In the genomic region with DNA sequence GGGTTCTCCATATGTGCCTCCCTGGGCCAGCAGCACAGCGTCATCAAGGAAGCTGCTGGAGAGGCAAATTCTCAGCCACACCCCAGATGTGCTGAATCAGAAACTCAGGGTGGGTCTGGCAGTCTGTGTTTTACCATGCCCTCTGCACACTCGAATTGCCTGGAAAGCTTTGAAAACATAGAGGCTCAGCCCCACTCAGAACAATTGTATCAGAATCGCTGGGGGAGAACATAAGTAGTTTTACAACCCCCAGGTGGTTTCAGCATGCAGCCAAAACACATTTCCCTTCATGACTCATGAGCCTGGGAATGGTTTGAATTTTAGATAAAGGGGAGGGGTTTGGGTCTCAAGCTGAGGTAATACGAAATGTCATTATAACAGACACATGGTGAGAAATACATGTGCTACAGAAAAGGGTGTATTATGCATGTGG, we compare ENCODE assay signal across 13 cellular contexts. TPM values are rescaled to one million over a fixed set of nuclear protein-coding genes. Genes with fewer than 3 reads are reported as not detected.
DNase-seq lines count a peak whose midpoint lies in the region; ATAC-seq lines count a peak whose summit lies in the region.
"Had no signal": no experiment of that assay in that cellular context is flagged by ENCODE, and none has a peak within 500 bp of the region (broad histone marks: within the 10 kb centered on the region; RNA-seq: fewer than 3 reads in every experiment).

No MANE protein-coding gene starts in this region.

- no peak overlapping the region for H3K4me2 ChIP-seq in mesendoderm (ENCODE audit: low read length)

- H3K9me3 ChIP-seq in CD8-positive, alpha-beta memory T cell (ENCODE audit: low read length), result no peaks in the 10 kb centered on the region

- POLR2A ChIA-PET in CD8-positive, alpha-beta memory T cell (lab: Charles Lee), result no interaction called here

- no peaks in the 10 kb centered on the region for H3K36me3 Mint-ChIP-seq in CD8-positive, alpha-beta memory T cell

- no peak for ATAC-seq in HG03521 (IDR thresholded peaks at IDR 0.05; ENCODE audit: unreplicated experiment)

- no peaks in the 10 kb centered on the region for H3K79me2 ChIP-seq in mesendoderm (ENCODE audit: control insufficient read depth, insufficient read depth, low read length)

- no peaks in the 10 kb centered on the region for H3K79me1 ChIP-seq in mesendoderm (ENCODE audit: low read length)

- CTCF ChIA-PET in CD8-positive, alpha-beta memory T cell (lab: Charles Lee), result no interaction called here

- peaks cover 5% of the 10 kb centered on the region for H3K4me1 ChIP-seq in mesendoderm (ENCODE audit: control insufficient read depth, low read depth, low read length)
- no peaks in the 10 kb centered on the region for H3K4me1 ChIP-seq in CD8-positive, alpha-beta memory T cell (ENCODE audit: insufficient read depth, low read length)

- H3K27me3 ChIP-seq in mesendoderm (ENCODE audit: insufficient read depth, low read length, poor library complexity), result no peaks in the 10 kb centered on the region
- peaks cover 4% of the 10 kb centered on the region for H3K27me3 ChIP-seq in CD8-positive, alpha-beta memory T cell (ENCODE audit: insufficient read depth, low read length, poor library complexity, severe bottlenecking)

- H3K9ac ChIP-seq in mesendoderm (ENCODE audit: low read length), result no peak overlapping the region

- no peaks in the 10 kb centered on the region for H3K9me3 Mint-ChIP-seq in CD8-positive, alpha-beta memory T cell
- H3K9me3 Mint-ChIP-seq: dendritic cell treated with granulocyte-macrophage colony-stimulating factor and Interleukin-4, amounts not matched to agents 40 ng/mL and 50 ng/mL, for 4 days had no signal

- no peak overlapping the region for H3K23ac ChIP-seq in mesendoderm (ENCODE audit: low read length)

- peak overlapping the region; percentile 22 for H3K27ac ChIP-seq in mesendoderm (ENCODE audit: low read depth, low read length)
- no peak overlapping the region for H3K27ac ChIP-seq in CD8-positive, alpha-beta memory T cell (ENCODE audit: low read depth, low read length)

- no peaks in the 10 kb centered on the region for H3K4me1 Mint-ChIP-seq in CD8-positive, alpha-beta memory T cell

- no peak overlapping the region for H3K4ac ChIP-seq in mesendoderm (ENCODE audit: low read depth, low read length)

- H2BK5ac ChIP-seq in mesendoderm (ENCODE audit: low read length), result no peak overlapping the region

- peaks cover 18 to 27% of the 10 kb centered on the region in 2 donors for H3K27me3 Mint-ChIP-seq in CD8-positive, alpha-beta memory T cell

- DNase-seq in AG20443 (ENCODE audit: low spot score), result peak; percentile 82
- peak; percentile 98 for DNase-seq in LHCN-M2 (ENCODE audit: low read depth)
- peak; percentile 92 for DNase-seq in brain pericyte (ENCODE audit: low read depth, low spot score)
- DNase-seq in mesendoderm, result peak; percentile 88
- DNase-seq in CD1c-positive myeloid dendritic cell (ENCODE audit: extremely low spot score), result no peak
- no peak for DNase-seq in NAMALWA (ENCODE audit: low spot score)
- DNase-seq in CD8-positive, alpha-beta memory T cell, result no peak
- DNase-seq: activated CD4-positive, alpha-beta T cell treated with anti-CD3 and anti-CD28 coated beads for 4 hours; DND-41; NCI-H526 had no signal

- no peak overlapping the region for H3K4me3 Mint-ChIP-seq in CD8-positive, alpha-beta memory T cell
- H3K4me3 Mint-ChIP-seq: dendritic cell treated with granulocyte-macrophage colony-stimulating factor and Interleukin-4, amounts not matched to agents 40 ng/mL and 50 ng/mL, for 4 days had no signal

- H2BK120ac ChIP-seq in mesendoderm (ENCODE audit: low read depth, low read length), result no peak overlapping the region

- no peak overlapping the region for H2AK5ac ChIP-seq in mesendoderm (ENCODE audit: low read length)

- H3K18ac ChIP-seq in mesendoderm (ENCODE audit: low read length), result no peak overlapping the region

- no CpG with 5 or more reads among the region's 4 CpGs for WGBS in mesendoderm (ENCODE audit: extremely low coverage, insufficient coverage, low lambda C conversion rate)

- H4K8ac ChIP-seq in mesendoderm (ENCODE audit: low read depth, low read length), result no peak overlapping the region

- H4K5ac ChIP-seq in mesendoderm (ENCODE audit: low read length), result no peak overlapping the region

- H3K56ac ChIP-seq in mesendoderm (ENCODE audit: low read length), result peak overlapping the region; percentile 10

- no peak overlapping the region for H3K27ac Mint-ChIP-seq in CD8-positive, alpha-beta memory T cell
- H3K27ac Mint-ChIP-seq: dendritic cell treated with granulocyte-macrophage colony-stimulating factor and Interleukin-4, amounts not matched to agents 40 ng/mL and 50 ng/mL, for 4 days had no signal

- no peak overlapping the region for H3K4me3 ChIP-seq in mesendoderm (ENCODE audit: low read length)
- H3K4me3 ChIP-seq in CD8-positive, alpha-beta memory T cell (ENCODE audit: low read length), result no peak overlapping the region
- H3K4me3 ChIP-seq: lung had no signal

- H3K36me3 ChIP-seq in mesendoderm (ENCODE audit: control insufficient read depth, insufficient read depth, low read length), result no peaks in the 10 kb centered on the region
- no peaks in the 10 kb centered on the region for H3K36me3 ChIP-seq in CD8-positive, alpha-beta memory T cell (ENCODE audit: insufficient read depth, low read length)

- H2BK15ac ChIP-seq in mesendoderm (replicated peaks; ENCODE audit: low read depth), result no peak overlapping the region

RNA-seq across cellular contexts. Expression of a gene that starts 9.6 kb away (rescaled TPM):
- total RNA-seq in LHCN-M2 (2014; rRNA removed), result 0.06 and 0.13 TPM in 2 replicates
- polyA plus RNA-seq in LHCN-M2 (2012), result 0.07 TPM
- 0.31 TPM for polyA plus RNA-seq in mesendoderm (2013, experiment 1 of 2)
- 0.28 TPM for polyA plus RNA-seq in mesendoderm (2013, experiment 2 of 2)
- not detected for total RNA-seq in CD8-positive, alpha-beta memory T cell
- 0.43 TPM for polyA plus RNA-seq in CD8-positive, alpha-beta memory T cell
- total RNA-seq: lung had no signal

RNA-seq across cellular contexts. Expression of a gene that starts 22.3 kb away (rescaled TPM):
- 21.6 and 22.3 TPM in 2 replicates for total RNA-seq in LHCN-M2 (2014; rRNA removed)
- polyA plus RNA-seq in LHCN-M2 (2012), result 22.3 TPM
- polyA plus RNA-seq in mesendoderm (2013, experiment 1 of 2), result 5.6 TPM
- polyA plus RNA-seq in mesendoderm (2013, experiment 2 of 2), result 5.7 TPM
- 1 to 10 TPM; 8.2 to 9.1 TPM for total RNA-seq in CD8-positive, alpha-beta memory T cell
- polyA plus RNA-seq in CD8-positive, alpha-beta memory T cell, result 35.9 TPM

Comparison
In these comparisons a context has a peak if more than half of its experiments do, and no peak if none do; other contexts are left out.
1. DNase-seq: peak in AG20443 (single experiment), LHCN-M2 (single experiment), brain pericyte (single experiment) and mesendoderm (single experiment); none in CD1c-positive myeloid dendritic cell (single experiment), NAMALWA (single experiment) and CD8-positive, alpha-beta memory T cell (0 of 5).